ENCODE assay signal across 8 cellular contexts in the genomic region with DNA sequence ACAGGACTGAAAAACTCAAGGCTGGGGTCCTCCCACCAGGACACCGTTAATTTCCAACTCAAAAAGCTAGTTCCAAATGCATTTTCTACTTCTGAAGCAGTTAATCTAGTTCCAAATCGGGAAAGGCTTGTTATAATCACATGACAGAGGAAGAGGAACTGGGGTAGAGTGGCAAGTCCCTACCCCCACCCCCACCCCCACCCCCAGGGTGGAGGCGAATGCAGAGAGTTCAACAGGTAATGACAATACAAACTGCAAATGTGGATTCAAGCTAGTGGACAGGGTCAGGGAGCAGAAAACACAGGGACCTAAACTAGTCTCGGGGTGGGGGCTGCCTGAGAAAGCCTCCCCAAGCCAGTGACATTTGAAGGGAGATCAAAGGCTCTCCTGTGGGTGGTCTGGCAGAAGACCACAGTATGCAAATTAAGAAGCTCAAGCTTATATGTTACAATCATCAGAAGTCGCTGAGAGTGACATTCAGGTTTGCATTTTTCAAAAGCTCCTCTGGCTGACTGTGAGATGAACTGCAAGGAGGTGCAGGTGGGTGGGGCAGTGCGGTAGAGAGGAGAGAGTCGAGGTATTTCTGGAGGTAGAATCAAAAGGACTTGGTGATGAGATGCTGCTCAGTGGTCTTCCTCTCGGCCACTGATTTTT. TPM values are rescaled to one million over a fixed set of nuclear protein-coding genes. Genes with fewer than 3 reads are reported as not detected.
DNase-seq lines count a peak whose midpoint lies in the region; ATAC-seq, FAIRE-seq and TF ChIP-seq lines count a peak whose summit lies in the region.

No MANE protein-coding gene starts in this region.

- no peak overlapping the region for H3K9ac ChIP-seq in HepG2 (ENCODE audit: insufficient read depth, low read depth, low read length)

- in situ Hi-C loops in HepG2 (cut with HindIII; ENCODE audit: extremely low pct_ligation_motif_present, low pct_unique_long_range_greater_than_20kb): no loop called here

- FAIRE-seq in HepG2 (lab: Jason Lieb, UNC): peak; percentile 28

- CTCF ChIA-PET in activated B cell treated with CpG ODN at 0.5 μM for 24 hours (lab: Charles Lee) (interaction anchor here (0.7 to 2.3 kb wide), 14 partner anchors 14 to 75 kb away, joined by 3 to 20 read pairs (median 4); partner anchors contain the start of genes GRB2, MIF4GD and SLC25A19), HepG2 (lab: Yijun Ruan, JAX; ENCODE audit: low intra/inter-chr PET ratio, low total read pairs) (no interaction called here)

- ATAC-seq in HG03103 (IDR thresholded peaks at IDR 0.05; ENCODE audit: low read depth, unreplicated experiment): peak; percentile 54
- peak; percentile 83 for ATAC-seq in activated B cell treated with CpG ODN at 0.5 μM for 24 hours (ENCODE audit: low read depth)
- no peak for ATAC-seq in HepG2

- H3K79me2 ChIP-seq in HepG2 (ENCODE audit: insufficient read depth, low read length): peaks cover 76% of the 10 kb centered on the region

- POLR2A ChIA-PET in activated B cell treated with CpG ODN at 0.5 μM for 24 hours (lab: Charles Lee): interaction anchor here (0.6 to 7.4 kb wide), 32 partner anchors 9 to 1182 kb away, joined by 3 to 154 read pairs (median 6); partner anchors contain the start of genes FDXR, GGA3, GRB2 and MIF4GD
- POLR2A ChIA-PET in HepG2 (lab: Yijun Ruan, JAX): interaction anchor here (2.6 kb wide), 1 partner anchor 48 kb away, joined by 10 read pairs; no protein-coding TSS in a partner anchor

- intact Hi-C loops in activated B cell treated with CpG ODN at 0.5 μM for 24 hours (cut with micrococcal nuclease): loop anchor here (1.0 to 5.0 kb wide), 7 partner anchors 15 to 59 kb away; partner anchors contain the start of gene SLC25A19
- intact Hi-C loops in HepG2 (cut with micrococcal nuclease; ENCODE audit: unreplicated experiment): no loop called here

- no peak overlapping the region for H3K4me2 ChIP-seq in HepG2 (ENCODE audit: low read depth, low read length)

- WGBS in HepG2 (ENCODE audit: low lambda C conversion rate): 92% methylated on average over 8 of the region's 8 CpGs

- no peak overlapping the region for H3K27ac ChIP-seq in HepG2 (ENCODE audit: extremely low read length, insufficient read depth, low read length)

- no peak for TF ChIP-seq EP300 in HepG2 (IDR thresholded peaks at IDR 0.05; ENCODE audit: low read depth in 2 of 2, low read length in 2 of 2)
- no peak for TF ChIP-seq EP300 in HepG2 (CRISPR knock-in tag; IDR thresholded peaks at IDR 0.05; ENCODE audit: borderline replicate concordance)

- 0 out of 5 replicates have a peak, but pooled peaks cover 0 to 4% of the 10 kb centered on the region in 2 experiments for H3K36me3 ChIP-seq in HepG2 (replicated peaks in 1 of 2; ENCODE audit: control insufficient read depth in 1 of 2, insufficient read depth in 2 of 2, low read length in 2 of 2)

- no peak overlapping the region for H2AFZ ChIP-seq in HepG2 (ENCODE audit: low read length)

- TF ChIP-seq CTCF in activated B cell treated with CpG ODN at 0.5 μM for 24 hours (IDR thresholded peaks at IDR 0.05) (no peak), HepG2 (CRISPR knock-in tag; IDR thresholded peaks at IDR 0.05) (no peak)

- peaks cover 74% of the 10 kb centered on the region for H3K4me1 ChIP-seq in HepG2 (ENCODE audit: insufficient read depth, low read length)

- no peaks in the 10 kb centered on the region for H3K27me3 Mint-ChIP-seq in activated B cell treated with CpG ODN at 0.5 μM for 24 hours

- no peaks in the 10 kb centered on the region for H3K9me3 Mint-ChIP-seq in activated B cell treated with CpG ODN at 0.5 μM for 24 hours

- H3K36me3 Mint-ChIP-seq in activated B cell treated with CpG ODN at 0.5 μM for 24 hours (ENCODE audit: low read depth): peaks cover 14% of the 10 kb centered on the region

- peak overlapping the region; percentile 89 for H3K4me3 Mint-ChIP-seq in activated B cell treated with CpG ODN at 0.5 μM for 24 hours

- H3K27ac Mint-ChIP-seq in activated B cell treated with CpG ODN at 0.5 μM for 24 hours: peak overlapping the region; percentile 92

- peaks cover 18% of the 10 kb centered on the region for H4K20me1 ChIP-seq in HepG2 (ENCODE audit: insufficient read depth, low read length)

- TF ChIP-seq RAD21 in HepG2 (CRISPR knock-in tag; IDR thresholded peaks at IDR 0.05): no peak

- H3K27me3 ChIP-seq in HepG2 (ENCODE audit: control insufficient read depth in 1 of 2, insufficient read depth in 2 of 2, low read length in 2 of 2): no peaks in the 10 kb centered on the region

- no peaks in the 10 kb centered on the region for H3K9me3 ChIP-seq in HepG2 (ENCODE audit: low read length)

- peaks cover 97% of the 10 kb centered on the region for H3K4me1 Mint-ChIP-seq in activated B cell treated with CpG ODN at 0.5 μM for 24 hours

- H3K4me3 ChIP-seq in HepG2 (replicated peaks in 1 of 3; ENCODE audit: insufficient read depth in 1 of 3, low read depth in 2 of 3, low read length in 3 of 3): no peak overlapping the region

- BruUV-seq in HepG2 (replicated peaks; lab: Mats Ljungman, UMichigan): no TSS peak

- TF ChIP-seq POLR2A in HepG2 (IDR thresholded peaks at IDR 0.05; ENCODE audit: insufficient read depth in 1 of 2, low read depth in 2 of 2, low read length in 2 of 2): no peak

- peak; percentile 47 for DNase-seq in stimulated activated CD4-positive, alpha-beta T cell treated with anti-CD3 and anti-CD28 coated beads, Interleukin-1b, Interleukin-23, amount 100 ng/mL, for 48 hours
- no peak for DNase-seq in stimulated activated CD4-positive, alpha-beta T cell treated with anti-CD3 and anti-CD28 coated beads, Interleukin-12 subunit alpha, Interleukin-12 subunit beta, amount 100 ng/mL, for 4 hours
- DNase-seq in activated B cell treated with CpG ODN at 0.5 μM for 24 hours (peak; percentile 63), HepG2 (ENCODE audit: low spot score) (no peak), GF-D8 (lab: John Stamatoyannopoulos, UW) (no peak), epidermal melanocyte (ENCODE audit: insufficient read length, low spot score) (no peak), AG08396 (ENCODE audit: low spot score) (no peak)

TF ChIP-seq in HepG2, 621 proteins besides CTCF, POLR2A, EP300 and RAD21 (continues in another document):
- TF ChIP-seq ZBTB38 (CRISPR knock-in tag; IDR thresholded peaks at IDR 0.05): peak; percentile 29; the same call in 1 of the 2 replicates

RNA-seq across cellular contexts. Expression of gene SLC25A19, which starts 56.4 kb away (rescaled TPM):
- total RNA-seq in activated B cell treated with CpG ODN at 0.5 μM for 24 hours: 87.6 and 96.7 TPM in 2 replicates
- 41.4 and 42.2 TPM in 2 replicates for total RNA-seq in HepG2 (2016; rRNA removed; fragmentation: Illumina TruSeq; extraction: Trizol)
- total RNA-seq in HepG2 (2016; cell fraction: cytosol; rRNA removed; fragmentation: Illumina TruSeq; extraction: Trizol; ENCODE audit: low read depth): 27.2 and 31.3 TPM in 2 replicates
- 37.5 and 41.8 TPM in 2 replicates for total RNA-seq in HepG2 (2016; cell fraction: insoluble cytoplasmic fraction; rRNA removed; fragmentation: Illumina TruSeq; extraction: Trizol)
- total RNA-seq in HepG2 (2016; cell fraction: membrane; rRNA removed; fragmentation: Illumina TruSeq; extraction: Trizol): 45.2 and 53.1 TPM in 2 replicates
- 24.9 and 25.1 TPM in 2 replicates for total RNA-seq in HepG2 (2016; cell fraction: nucleus; rRNA removed; fragmentation: Illumina TruSeq; extraction: Trizol)
- polyA plus RNA-seq in HepG2 (2011; rRNA removed): 24.4 and 27.7 TPM in 2 replicates
- 26.0 and 29.6 TPM in 2 replicates for polyA plus RNA-seq in HepG2 (2011; cell fraction: cytosol; rRNA removed)
- polyA plus RNA-seq in HepG2 (2011; cell fraction: nucleus; rRNA removed): 33.6 and 35.5 TPM in 2 replicates
- 16.6 and 24.7 TPM in 2 replicates for polyA plus RNA-seq in HepG2 (2012)
- 24.2 and 31.6 TPM in 2 replicates for polyA plus RNA-seq in HepG2 (2016; cell fraction: cytosol; fragmentation: Illumina TruSeq; extraction: Trizol; ENCODE audit: low read depth)
- polyA plus RNA-seq in HepG2 (2016; cell fraction: insoluble cytoplasmic fraction; fragmentation: Illumina TruSeq; extraction: Trizol; ENCODE audit: low read depth): 47.0 and 51.5 TPM in 2 replicates
- polyA plus RNA-seq in HepG2 (2016; cell fraction: membrane; fragmentation: Illumina TruSeq; extraction: Trizol; ENCODE audit: low read depth): 34.4 and 46.3 TPM in 2 replicates
- 42.3 and 47.3 TPM in 2 replicates for polyA plus RNA-seq in HepG2 (2016; cell fraction: nucleus; fragmentation: Illumina TruSeq; extraction: Trizol; ENCODE audit: insufficient read depth, low read depth)
- polyA minus RNA-seq in HepG2 (2011; rRNA and poly(A)+ RNA removed; ENCODE audit: low replicate concordance): 17.3 and 57.6 TPM in 2 replicates
- polyA minus RNA-seq in HepG2 (2011; cell fraction: cytosol; rRNA and poly(A)+ RNA removed): 9.2 and 11.1 TPM in 2 replicates
- polyA minus RNA-seq in HepG2 (2011; cell fraction: nucleus; rRNA and poly(A)+ RNA removed): 14.4 and 14.5 TPM in 2 replicates

RNA-seq across cellular contexts. Expression of gene GRB2, which starts 59.8 kb away (rescaled TPM):
- 307 and 320 TPM in 2 replicates for total RNA-seq in activated B cell treated with CpG ODN at 0.5 μM for 24 hours
- total RNA-seq in HepG2 (2016; rRNA removed; fragmentation: Illumina TruSeq; extraction: Trizol): 92.3 and 95.7 TPM in 2 replicates
- 9.5 and 11.4 TPM in 2 replicates for total RNA-seq in HepG2 (2016; cell fraction: cytosol; rRNA removed; fragmentation: Illumina TruSeq; extraction: Trizol; ENCODE audit: low read depth)
- 81.8 and 96.0 TPM in 2 replicates for total RNA-seq in HepG2 (2016; cell fraction: insoluble cytoplasmic fraction; rRNA removed; fragmentation: Illumina TruSeq; extraction: Trizol)
- 34.4 and 43.9 TPM in 2 replicates for total RNA-seq in HepG2 (2016; cell fraction: membrane; rRNA removed; fragmentation: Illumina TruSeq; extraction: Trizol)
- total RNA-seq in HepG2 (2016; cell fraction: nucleus; rRNA removed; fragmentation: Illumina TruSeq; extraction: Trizol): 44.5 and 52.3 TPM in 2 replicates
- 67.9 and 84.6 TPM in 2 replicates for polyA plus RNA-seq in HepG2 (2011; rRNA removed)
- 65.4 and 67.1 TPM in 2 replicates for polyA plus RNA-seq in HepG2 (2011; cell fraction: cytosol; rRNA removed)
- 28.7 and 29.6 TPM in 2 replicates for polyA plus RNA-seq in HepG2 (2011; cell fraction: nucleus; rRNA removed)
- 66.8 and 70.9 TPM in 2 replicates for polyA plus RNA-seq in HepG2 (2012)
- polyA plus RNA-seq in HepG2 (2016; cell fraction: cytosol; fragmentation: Illumina TruSeq; extraction: Trizol; ENCODE audit: low read depth): 13.1 and 18.8 TPM in 2 replicates
- 142 and 160 TPM in 2 replicates for polyA plus RNA-seq in HepG2 (2016; cell fraction: insoluble cytoplasmic fraction; fragmentation: Illumina TruSeq; extraction: Trizol; ENCODE audit: low read depth)
- polyA plus RNA-seq in HepG2 (2016; cell fraction: membrane; fragmentation: Illumina TruSeq; extraction: Trizol; ENCODE audit: low read depth): 28.8 and 38.8 TPM in 2 replicates
- 76.0 and 89.2 TPM in 2 replicates for polyA plus RNA-seq in HepG2 (2016; cell fraction: nucleus; fragmentation: Illumina TruSeq; extraction: Trizol; ENCODE audit: insufficient read depth, low read depth)
- polyA minus RNA-seq in HepG2 (2011; rRNA and poly(A)+ RNA removed; ENCODE audit: low replicate concordance): 55.3 and 73.1 TPM in 2 replicates
- 26.1 and 30.8 TPM in 2 replicates for polyA minus RNA-seq in HepG2 (2011; cell fraction: cytosol; rRNA and poly(A)+ RNA removed)
- polyA minus RNA-seq in HepG2 (2011; cell fraction: nucleus; rRNA and poly(A)+ RNA removed): 44.4 and 46.2 TPM in 2 replicates

Comparison
In these comparisons a context has a peak if more than half of its experiments do, and no peak if none do; other contexts are left out.
1. DNase-seq: peak in stimulated activated CD4-positive, alpha-beta T cell treated with anti-CD3 and anti-CD28 coated beads, Interleukin-1b, Interleukin-23, amount 100 ng/mL, for 48 hours (single experiment) and activated B cell treated with CpG ODN at 0.5 μM for 24 hours (single experiment); none in stimulated activated CD4-positive, alpha-beta T cell treated with anti-CD3 and anti-CD28 coated beads, Interleukin-12 subunit alpha, Interleukin-12 subunit beta, amount 100 ng/mL, for 4 hours (single experiment), HepG2 (single experiment), GF-D8 (single experiment), epidermal melanocyte (single experiment) and AG08396 (single experiment).